16 cellular contexts compared by ENCODE assay signal in genomic region chr10:110165239-110165638, GRCh38.
"Had no signal": no experiment of that assay in that cellular context is flagged by ENCODE, and none has a peak within 500 bp of the region (broad histone marks: within the 10 kb centered on the region; RNA-seq: fewer than 3 reads in every experiment).

No MANE protein-coding gene starts in this region.

- H2AFZ ChIP-seq: hepatocyte had no signal

- H3K36me3 ChIP-seq: colonic mucosa, esophagus squamous epithelium, ovary, suprapubic skin, upper lobe of left lung had no signal

- H3K27me3 ChIP-seq: ovary had no signal

- H3K27ac ChIP-seq: colonic mucosa, esophagus squamous epithelium, hepatocyte, ovary, suprapubic skin, upper lobe of left lung had no signal

- H3K4me3 ChIP-seq: colonic mucosa, esophagus squamous epithelium, hepatocyte, ovary, suprapubic skin, upper lobe of left lung had no signal

- H3K4me3 Mint-ChIP-seq: activated CD4-positive, alpha-beta T cell treated with anti-CD3 and anti-CD28 coated beads, Interleukin-2, amount 10 ng/mL, durations not matched to agents 7 days and 5 days; activated naive CD8-positive, alpha-beta T cell; brain; neural crest cell; stimulated activated memory B cell treated with anti-CD40 and anti-IgM and Interleukin-4, amounts not matched to agents 10 μg/mL and 1 μg/mL and 100 μg/mL, for 72 hours had no signal

- DNase-seq: activated CD4-positive, alpha-beta T cell treated with anti-CD3 and anti-CD28 coated beads, Interleukin-2, amount 10 ng/mL, durations not matched to agents 7 days and 5 days; central memory CD4-positive, alpha-beta T cell; colonic mucosa; effector CD4-positive, alpha-beta T cell; esophagus squamous epithelium; ovary; SHP77 treated with DMSO at 0.1 percent for 48 hours; upper lobe of left lung had no signal

- H3K4me2 ChIP-seq: hepatocyte had no signal

- H3K9me3 Mint-ChIP-seq: activated CD4-positive, alpha-beta T cell treated with anti-CD3 and anti-CD28 coated beads, Interleukin-2, amount 10 ng/mL, durations not matched to agents 7 days and 5 days; activated T-helper 2 cell treated with anti-CD3 and anti-CD28 coated beads, Interferon-gamma antibody, Interleukin-2, Interleukin-4, amounts not matched to agents 10 μg/mL and 5 μg/mL and 100 μg/mL, durations not matched to agents 14 hours and 24 hours and 36 hours; neural crest cell; stimulated activated memory B cell treated with anti-CD40 and anti-IgM and Interleukin-4, amounts not matched to agents 10 μg/mL and 1 μg/mL and 100 μg/mL, for 72 hours had no signal

- ATAC-seq: left lobe of liver had no signal

- H3K27ac Mint-ChIP-seq: activated CD4-positive, alpha-beta T cell treated with anti-CD3 and anti-CD28 coated beads, Interleukin-2, amount 10 ng/mL, durations not matched to agents 7 days and 5 days; activated naive CD8-positive, alpha-beta T cell; activated T-helper 2 cell treated with anti-CD3 and anti-CD28 coated beads, Interferon-gamma antibody, Interleukin-2, Interleukin-4, amounts not matched to agents 10 μg/mL and 5 μg/mL and 100 μg/mL, durations not matched to agents 14 hours and 24 hours and 36 hours; brain; stimulated activated memory B cell treated with anti-CD40 and anti-IgM and Interleukin-4, amounts not matched to agents 10 μg/mL and 1 μg/mL and 100 μg/mL, for 72 hours had no signal

- H3K79me2 ChIP-seq: hepatocyte had no signal

- H3K36me3 Mint-ChIP-seq: activated naive CD8-positive, alpha-beta T cell; brain; stimulated activated memory B cell treated with anti-CD40 and anti-IgM and Interleukin-4, amounts not matched to agents 10 μg/mL and 1 μg/mL and 100 μg/mL, for 72 hours had no signal

- H3K9me3 ChIP-seq: colonic mucosa, esophagus squamous epithelium, ovary, suprapubic skin, upper lobe of left lung had no signal
